Comparison of ENCODE assay signal across 25 cellular contexts in the genomic region with DNA sequence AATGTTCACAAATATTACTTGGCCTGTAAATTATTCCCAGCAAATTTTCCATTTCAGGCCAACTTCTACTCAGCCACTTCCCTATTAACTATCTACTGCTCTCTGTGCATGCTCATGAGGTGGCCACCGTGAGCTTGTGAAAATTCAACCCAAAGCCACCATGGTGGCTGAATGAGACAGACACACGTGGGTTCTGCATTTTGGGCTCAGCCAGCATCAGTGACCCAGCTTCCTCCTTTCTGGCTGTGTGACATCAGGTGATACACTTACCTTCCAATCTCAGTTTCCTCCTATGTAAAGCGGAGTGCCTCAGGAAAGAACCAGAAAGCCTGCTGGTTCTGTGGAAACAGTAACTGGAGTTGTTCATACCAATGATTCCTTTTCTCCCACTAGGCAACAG.
DNase-seq lines count a peak whose midpoint lies in the region; ATAC-seq and TF ChIP-seq lines count a peak whose summit lies in the region.
"Had no signal": no experiment of that assay in that cellular context is flagged by ENCODE, and none has a peak within 500 bp of the region (broad histone marks: within the 10 kb centered on the region; RNA-seq: fewer than 3 reads in every experiment).

No MANE protein-coding gene starts in this region.

- H3K36me3 Mint-ChIP-seq in CD14-positive monocyte (peaks cover 20 to 35% of the 10 kb centered on the region in 2 donors), chondrocyte (ENCODE audit: low read depth) (no peaks in the 10 kb centered on the region), osteocyte (ENCODE audit: unreplicated experiment) (peaks cover 13% of the 10 kb centered on the region), progenitor cell of endocrine pancreas (ENCODE audit: insufficient read depth) (peaks cover 1% of the 10 kb centered on the region)

- H3K4me1 Mint-ChIP-seq in CD14-positive monocyte, result peaks cover 16% of the 10 kb centered on the region
- peaks cover 67% of the 10 kb centered on the region for H3K4me1 Mint-ChIP-seq in chondrocyte (ENCODE audit: low read depth)
- H3K4me1 Mint-ChIP-seq in osteocyte (ENCODE audit: unreplicated experiment), result peaks cover 58% of the 10 kb centered on the region
- H3K4me1 Mint-ChIP-seq in progenitor cell of endocrine pancreas (ENCODE audit: low read depth), result no peaks in the 10 kb centered on the region

- peaks cover 0 to 1% (median 0%) of the 10 kb centered on the region in 7 donors for H3K9me3 Mint-ChIP-seq in CD14-positive monocyte
- no peaks in the 10 kb centered on the region for H3K9me3 Mint-ChIP-seq in chondrocyte (ENCODE audit: low read depth)
- no peaks in the 10 kb centered on the region for H3K9me3 Mint-ChIP-seq in osteocyte (ENCODE audit: unreplicated experiment)
- no peaks in the 10 kb centered on the region for H3K9me3 Mint-ChIP-seq in progenitor cell of endocrine pancreas (ENCODE audit: low read depth)
- H3K9me3 Mint-ChIP-seq: CD4-positive, alpha-beta T cell had no signal

- H3K27ac Mint-ChIP-seq in CD14-positive monocyte (peak overlapping the region in 4 of 7 donors; percentile 27 to 76 (median 38)), chondrocyte (ENCODE audit: unreplicated experiment) (peak overlapping the region; percentile 75), osteocyte (ENCODE audit: unreplicated experiment) (peak overlapping the region; percentile 65), progenitor cell of endocrine pancreas (no peak overlapping the region)
- H3K27ac Mint-ChIP-seq: CD4-positive, alpha-beta T cell had no signal

- H3K4me3 Mint-ChIP-seq in CD14-positive monocyte, result no peak overlapping the region
- no peak overlapping the region for H3K4me3 Mint-ChIP-seq in chondrocyte (ENCODE audit: unreplicated experiment)
- no peak overlapping the region for H3K4me3 Mint-ChIP-seq in osteocyte (ENCODE audit: unreplicated experiment)
- H3K4me3 Mint-ChIP-seq in progenitor cell of endocrine pancreas (ENCODE audit: low read depth), result no peak overlapping the region
- H3K4me3 Mint-ChIP-seq: CD4-positive, alpha-beta T cell had no signal

- ATAC-seq in HG02884 (IDR thresholded peaks at IDR 0.05; ENCODE audit: unreplicated experiment) (no peak), GM21367 (IDR thresholded peaks at IDR 0.05; ENCODE audit: unreplicated experiment) (no peak)
- ATAC-seq: lower lobe of right lung, mucosa of descending colon had no signal

- H3K27me3 Mint-ChIP-seq in CD14-positive monocyte (ENCODE audit: low read depth in 3 of 3) (peaks cover 0 to 2% (median 0%) of the 10 kb centered on the region in 3 donors), chondrocyte (ENCODE audit: low read depth) (no peaks in the 10 kb centered on the region), osteocyte (ENCODE audit: unreplicated experiment) (no peaks in the 10 kb centered on the region), progenitor cell of endocrine pancreas (peaks cover 3% of the 10 kb centered on the region)
- H3K27me3 Mint-ChIP-seq: CD4-positive, alpha-beta T cell had no signal

- TF ChIP-seq CTCF in CD14-positive monocyte (IDR thresholded peaks at IDR 0.05) (no peak), chondrocyte (IDR thresholded peaks at IDR 0.05) (no peak), osteocyte (IDR thresholded peaks at IDR 0.05) (no peak), progenitor cell of endocrine pancreas (IDR thresholded peaks at IDR 0.05; ENCODE audit: unreplicated experiment) (no peak)

- intact Hi-C loops in CD14-positive monocyte (cut with micrococcal nuclease), result no loop called here

- DNase-seq in CD14-positive monocyte (ENCODE audit: low spot score) (peak; percentile 50), KBM-7 (peak; percentile 14), chondrocyte (ENCODE audit: low spot score) (no peak), osteocyte (ENCODE audit: extremely low spot score, unreplicated experiment) (no peak), progenitor cell of endocrine pancreas (ENCODE audit: low spot score, unreplicated experiment) (no peak), ecto neural progenitor cell (ENCODE audit: low spot score) (no peak)
- DNase-seq: activated CD4-positive, alpha-beta T cell treated with anti-CD3 and anti-CD28 coated beads, Interleukin-2, amount 50 U/mL, for 4 hours; brain microvascular endothelial cell; CD4-positive, alpha-beta T cell; DMS 273 treated with DMSO at 0.1 percent for 48 hours; effector CD8-positive, alpha-beta T cell; EL; erythroblast; GOT3; lower lobe of right lung; mucosa of descending colon; NCI-H1048; NCI-H187 treated with DMSO at 0.1 percent for 48 hours; NCI-H526; NK-92 treated with Interleukin-12 subunit alpha and Interleukin-12 subunit beta, amount 100 ng/mL, for 24 hours; right lobe of liver; stimulated activated CD4-positive, alpha-beta T cell treated with anti-CD3 and anti-CD28 coated beads, Interleukin-4, amount 100 ng/mL, for 1 hour; T-helper 9 cell had no signal

- in situ Hi-C loops in KBM-7 (cut with MboI; ENCODE audit: low pct_unique_long_range_greater_than_20kb, low sequenced_read_pairs), result no loop called here

Comparison
In these comparisons a context has a peak if more than half of its experiments do, and no peak if none do; other contexts are left out.
1. DNase-seq: peak in CD14-positive monocyte (single experiment) and KBM-7 (single experiment); none in chondrocyte (single experiment), osteocyte (single experiment), progenitor cell of endocrine pancreas (single experiment) and ecto neural progenitor cell (single experiment).